Comparison of ENCODE assay signal across 12 cellular contexts in the genomic region with DNA sequence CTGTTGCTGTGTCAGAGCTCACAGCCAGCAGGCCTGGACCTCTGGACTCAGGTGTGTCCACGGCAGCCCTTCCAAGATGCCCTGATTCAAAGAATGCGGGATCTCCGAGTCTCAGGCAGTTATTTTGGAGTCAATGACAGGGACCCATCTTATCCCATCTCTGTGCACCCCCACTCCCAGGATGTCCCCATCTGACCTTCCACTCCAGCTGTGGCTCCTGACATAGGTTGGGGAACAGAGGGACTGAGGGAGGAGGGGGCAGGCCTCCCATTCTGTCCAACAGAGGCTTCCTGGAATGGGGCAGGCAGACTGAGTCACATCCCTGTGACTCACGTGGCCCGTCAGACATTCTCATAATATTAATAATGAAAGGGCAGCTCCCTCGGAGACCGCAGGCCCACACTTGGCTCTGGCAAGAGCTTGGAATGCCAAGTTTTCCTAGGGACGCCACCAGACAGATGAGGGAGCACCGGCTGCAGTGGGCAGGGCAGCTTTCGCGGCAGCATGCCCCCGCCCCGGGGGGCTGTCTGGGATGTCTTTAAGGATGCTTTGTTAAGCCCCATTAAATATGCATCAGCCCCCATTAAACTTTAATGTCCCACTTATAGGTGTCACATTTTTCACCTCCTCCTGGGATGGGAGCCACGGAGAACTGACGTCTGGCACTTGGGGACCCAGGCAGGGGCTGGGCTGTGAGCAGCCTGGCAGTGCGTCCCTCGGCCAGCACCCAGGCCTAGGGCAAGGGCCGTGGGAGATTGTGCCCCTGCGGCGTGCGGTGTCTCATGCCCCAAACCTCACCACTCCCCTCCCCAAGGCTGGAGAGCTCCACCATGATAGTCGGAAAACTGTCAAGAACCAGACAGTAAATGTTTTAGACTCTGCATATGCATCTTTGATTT. TPM values are rescaled to one million over a fixed set of nuclear protein-coding genes. Genes with fewer than 3 reads are reported as not detected.
DNase-seq lines count a peak whose midpoint lies in the region; ATAC-seq, FAIRE-seq and TF ChIP-seq lines count a peak whose summit lies in the region.
"Had no signal": no experiment of that assay in that cellular context is flagged by ENCODE, and none has a peak within 500 bp of the region (broad histone marks: within the 10 kb centered on the region; RNA-seq: fewer than 3 reads in every experiment).

No MANE protein-coding gene starts in this region.

- peaks cover 2% of the 10 kb centered on the region for H3K36me3 Mint-ChIP-seq in astrocyte (ENCODE audit: low read depth, unreplicated experiment)

- peaks cover 15% of the 10 kb centered on the region for H3K9me3 Mint-ChIP-seq in astrocyte (ENCODE audit: unreplicated experiment)

- H3K9me2 ChIP-seq in hepatocyte (replicated peaks; ENCODE audit: insufficient read depth): no peaks in the 10 kb centered on the region

- no peaks in the 10 kb centered on the region for H3K36me3 ChIP-seq in left ventricle myocardium inferior
- H3K36me3 ChIP-seq in astrocyte (ENCODE audit: insufficient read depth, low read length): no peaks in the 10 kb centered on the region
- no peaks in the 10 kb centered on the region for H3K36me3 ChIP-seq in hepatocyte (replicated peaks; ENCODE audit: insufficient read depth, low read depth)
- no peaks in the 10 kb centered on the region for H3K36me3 ChIP-seq in aorta (ENCODE audit: control insufficient read depth in 1 of 2, insufficient read depth in 2 of 2, low read length in 1 of 2)
- H3K36me3 ChIP-seq: BLaER1 had no signal

- intact Hi-C loops in left cardiac atrium (cut with DNase I) (no loop called here), left ventricle myocardium inferior (cut with micrococcal nuclease) (no loop called here), aorta (cut with DNase I) (no loop called here)

- 72% methylated on average over 22 of the region's 22 CpGs for WGBS in hepatocyte (ENCODE audit: low lambda C conversion rate, missing lambda C conversion rate)
- WGBS in aorta, 2 donors: 36% methylated on average over 22 of the region's 22 CpGs

- H3K79me2 ChIP-seq in astrocyte (ENCODE audit: insufficient read depth, low read length) (no peaks in the 10 kb centered on the region), hepatocyte (no peaks in the 10 kb centered on the region)

- H3K4me1 Mint-ChIP-seq in astrocyte (ENCODE audit: low read depth, unreplicated experiment): peaks cover 6% of the 10 kb centered on the region

- FAIRE-seq in astrocyte (lab: Jason Lieb, UNC): no peak

- peak; percentile 71 for DNase-seq in left cardiac atrium
- no peak for DNase-seq in left ventricle myocardium inferior
- DNase-seq in astrocyte (ENCODE audit: low read depth): peak; percentile 95
- DNase-seq in hepatocyte (ENCODE audit: low spot score): peak; percentile 52
- peak; percentile 89 to 90 for DNase-seq in aorta
- DNase-seq in DMS53 (lab: John Stamatoyannopoulos, UW): no peak
- DNase-seq: activated naive CD8-positive, alpha-beta T cell treated with anti-CD3 and anti-CD28 coated beads, Interleukin-2, amount 10 ng/mL, durations not matched to agents 7 days and 5 days; NCI-H1436 treated with DMSO at 0.1 percent for 48 hours had no signal

- H3K27me3 Mint-ChIP-seq in astrocyte (ENCODE audit: low read depth, unreplicated experiment): peaks cover 9% of the 10 kb centered on the region
- H3K27me3 Mint-ChIP-seq: activated naive CD8-positive, alpha-beta T cell treated with anti-CD3 and anti-CD28 coated beads, Interleukin-2, amount 10 ng/mL, durations not matched to agents 7 days and 5 days had no signal

- H3K4me1 ChIP-seq in left ventricle myocardium inferior (peaks cover 7% of the 10 kb centered on the region), astrocyte (ENCODE audit: insufficient read depth, low read length) (peaks cover 18% of the 10 kb centered on the region), hepatocyte (ENCODE audit: insufficient read depth) (no peaks in the 10 kb centered on the region), aorta (ENCODE audit: control insufficient read depth in 1 of 2, insufficient read depth in 2 of 2, low read length in 2 of 2) (no peaks in the 10 kb centered on the region)

- H3K9me3 ChIP-seq in left ventricle myocardium inferior (replicated peaks) (peaks cover 10% of the 10 kb centered on the region), astrocyte (ENCODE audit: insufficient read depth, low read depth, low read length) (peaks cover 8% of the 10 kb centered on the region), hepatocyte (ENCODE audit: low read depth) (no peaks in the 10 kb centered on the region), aorta (ENCODE audit: control insufficient read depth, low read length) (no peaks in the 10 kb centered on the region)

- peak; percentile 50 to 97 for ATAC-seq in left cardiac atrium
- ATAC-seq in aorta (ENCODE audit: low FRiP score): peak; percentile 77
- no peak for ATAC-seq in HG03196 (IDR thresholded peaks at IDR 0.05; ENCODE audit: unreplicated experiment)
- ATAC-seq in GM19328 (IDR thresholded peaks at IDR 0.05; ENCODE audit: unreplicated experiment): no peak

- H3K27ac ChIP-seq in left ventricle myocardium inferior (replicated peaks) (no peak overlapping the region), astrocyte (ENCODE audit: low read depth, low read length) (peak overlapping the region; percentile 52), hepatocyte (no peak overlapping the region), aorta (ENCODE audit: low read depth in 1 of 2, low read length in 2 of 2) (no peak overlapping the region)
- H3K27ac ChIP-seq: BLaER1 had no signal

- H3K4me3 ChIP-seq in left ventricle myocardium inferior (no peak overlapping the region), astrocyte (ENCODE audit: insufficient read depth, low read depth, low read length) (peak overlapping the region; percentile 30), hepatocyte (no peak overlapping the region), aorta (ENCODE audit: low read length in 2 of 2) (no peak overlapping the region)
- H3K4me3 ChIP-seq: BLaER1 had no signal

- peak overlapping the region; percentile 85 for H3K27ac Mint-ChIP-seq in astrocyte (ENCODE audit: unreplicated experiment)
- H3K27ac Mint-ChIP-seq: activated naive CD8-positive, alpha-beta T cell treated with anti-CD3 and anti-CD28 coated beads, Interleukin-2, amount 10 ng/mL, durations not matched to agents 7 days and 5 days had no signal

- peak overlapping the region; percentile 75 for H3K4me2 ChIP-seq in astrocyte (ENCODE audit: low read length)
- H3K4me2 ChIP-seq in hepatocyte: no peak overlapping the region
- H3K4me2 ChIP-seq: BLaER1 had no signal

- H3K9ac ChIP-seq in astrocyte (ENCODE audit: low read length): peak overlapping the region; percentile 47
- H3K9ac ChIP-seq: BLaER1 had no signal

- TF ChIP-seq CTCF in left ventricle myocardium inferior (IDR thresholded peaks at IDR 0.05; ENCODE audit: borderline replicate concordance) (no peak), astrocyte (IDR thresholded peaks at IDR 0.05; ENCODE audit: insufficient read depth, low read depth, low read length) (no peak), hepatocyte (IDR thresholded peaks at IDR 0.05; ENCODE audit: poor library complexity) (no peak)

- no peak overlapping the region for H3K4me3 Mint-ChIP-seq in astrocyte (ENCODE audit: unreplicated experiment)
- H3K4me3 Mint-ChIP-seq: activated naive CD8-positive, alpha-beta T cell treated with anti-CD3 and anti-CD28 coated beads, Interleukin-2, amount 10 ng/mL, durations not matched to agents 7 days and 5 days had no signal

- H3K27me3 ChIP-seq in left ventricle myocardium inferior (ENCODE audit: low read depth) (no peaks in the 10 kb centered on the region), astrocyte (ENCODE audit: insufficient read depth, low read length) (no peaks in the 10 kb centered on the region), hepatocyte (no peaks in the 10 kb centered on the region), aorta (ENCODE audit: control insufficient read depth in 1 of 2, insufficient read depth in 2 of 2, low read length in 1 of 2) (no peaks in the 10 kb centered on the region)
- H3K27me3 ChIP-seq: BLaER1 had no signal

- no peaks in the 10 kb centered on the region for H4K20me1 ChIP-seq in astrocyte (ENCODE audit: insufficient read depth, low read length)
- no peaks in the 10 kb centered on the region for H4K20me1 ChIP-seq in hepatocyte (ENCODE audit: insufficient read depth, poor library complexity, severe bottlenecking)
- H4K20me1 ChIP-seq: BLaER1 had no signal

- H2AFZ ChIP-seq in astrocyte (ENCODE audit: low read depth, low read length) (no peak overlapping the region), hepatocyte (no peak overlapping the region)

RNA-seq across cellular contexts. Expression of gene FIBCD1, which starts 23.6 kb away (rescaled TPM):
- total RNA-seq in left cardiac atrium: 1 to 10 TPM; 1.0 to 2.2 TPM
- 0.58 TPM for total RNA-seq in left ventricle myocardium inferior
- 0.66 and 1.6 TPM in 2 replicates for total RNA-seq in astrocyte
- total RNA-seq in hepatocyte: 0.33 TPM in 1 of 2 replicates, not detected in the other
- 0.73 TPM in 1 of 2 replicates, not detected in the other for polyA plus RNA-seq in hepatocyte
- not detected for total RNA-seq in aorta
- polyA plus RNA-seq in aorta: under 1 TPM in 1 of 2 donors, not detected in 1; 0.13 TPM
- total RNA-seq: activated naive CD8-positive, alpha-beta T cell treated with anti-CD3 and anti-CD28 coated beads, Interleukin-2, amount 10 ng/mL, durations not matched to agents 7 days and 5 days; ureter had no signal

RNA-seq across cellular contexts. Expression of gene LAMC3, which starts 46.3 kb away (rescaled TPM):
- total RNA-seq in left cardiac atrium (1 to 10 TPM in 1 of 2 donors, under 1 TPM in 1; 0.29 to 1.1 TPM), left ventricle myocardium inferior (0.66 TPM), astrocyte (0.20 and 0.55 TPM in 2 replicates), hepatocyte (12.4 and 29.5 TPM in 2 replicates), aorta (under 1 TPM; 0.32 to 0.39 TPM)
- polyA plus RNA-seq in hepatocyte (43.4 and 49.9 TPM in 2 replicates), aorta (1 to 10 TPM; 1.1 to 1.3 TPM)

Comparison
In these comparisons a context has a peak if more than half of its experiments do, and no peak if none do; other contexts are left out.
1. DNase-seq: peak in left cardiac atrium (single experiment), astrocyte (single experiment), hepatocyte (single experiment) and aorta (2 of 2); none in left ventricle myocardium inferior (single experiment) and DMS53 (single experiment).
2. ATAC-seq: peak in left cardiac atrium (2 of 2) and aorta (single experiment); none in HG03196 (single experiment) and GM19328 (single experiment).